33 cellular contexts compared by ENCODE assay signal in genomic region chr6:85771925-85772430, GRCh38.
"Had no signal": no experiment of that assay in that cellular context is flagged by ENCODE, and none has a peak within 500 bp of the region (broad histone marks: within the 10 kb centered on the region; RNA-seq: fewer than 3 reads in every experiment).

No MANE protein-coding gene starts in this region.

- H3K36me3 ChIP-seq: breast epithelium, left lung, lower lobe of right lung, neutrophil, ovary, sigmoid colon, suprapubic skin, tibial artery had no signal

- H3K27ac Mint-ChIP-seq: activated B cell treated with CpG ODN at 0.5 μM for 24 hours; activated CD8-positive, alpha-beta T cell treated with anti-CD3 and anti-CD28 coated beads for 36 hours; activated naive CD4-positive, alpha-beta T cell treated with anti-CD3 and anti-CD28 coated beads, Interleukin-2, amount 50 U/mL, for 24 hours; activated naive CD8-positive, alpha-beta T cell treated with anti-CD3 and anti-CD28 coated beads, Interleukin-2, amount 50 U/mL, for 24 hours; activated T-helper 17 cell treated with anti-CD3 and anti-CD28 coated beads, Interleukin-2, amount 50 U/mL, for 72 hours; natural killer cell; progenitor cell of endocrine pancreas; T-helper 17 cell had no signal

- H3K27ac ChIP-seq: breast epithelium, left lung, lower lobe of right lung, neutrophil, ovary, sigmoid colon, suprapubic skin, tibial artery had no signal

- H3K27me3 Mint-ChIP-seq: activated naive CD8-positive, alpha-beta T cell treated with anti-CD3 and anti-CD28 coated beads, Interleukin-2, amount 50 U/mL, for 24 hours; progenitor cell of endocrine pancreas had no signal

- H3K4me1 ChIP-seq: breast epithelium, left lung, lower lobe of right lung, sigmoid colon, suprapubic skin had no signal

- H3K4me3 Mint-ChIP-seq: activated B cell treated with CpG ODN at 0.5 μM for 24 hours; activated CD8-positive, alpha-beta T cell treated with anti-CD3 and anti-CD28 coated beads for 36 hours; activated naive CD4-positive, alpha-beta T cell treated with anti-CD3 and anti-CD28 coated beads, Interleukin-2, amount 50 U/mL, for 24 hours; activated naive CD8-positive, alpha-beta T cell treated with anti-CD3 and anti-CD28 coated beads, Interleukin-2, amount 50 U/mL, for 24 hours; activated T-cell treated with anti-CD3 and anti-CD28 coated beads, Interleukin-2, amount 50 U/mL, for 4 hours; activated T-helper 17 cell treated with anti-CD3 and anti-CD28 coated beads, Interleukin-2, amount 50 U/mL, for 72 hours; central memory CD8-positive, alpha-beta T cell; natural killer cell; T-helper 17 cell had no signal

- H3K4me3 ChIP-seq: breast epithelium, left lung, lower lobe of right lung, ovary, sigmoid colon, suprapubic skin, tibial artery had no signal

- ATAC-seq: activated CD8-positive, alpha-beta T cell treated with anti-CD3 and anti-CD28 coated beads for 36 hours; activated naive CD8-positive, alpha-beta T cell treated with anti-CD3 and anti-CD28 coated beads, Interleukin-2, amount 50 U/mL, for 24 hours; activated T-helper 17 cell treated with anti-CD3 and anti-CD28 coated beads, Interleukin-2, amount 50 U/mL, for 72 hours; left lung; natural killer cell; T-helper 17 cell had no signal

- H3K4me1 Mint-ChIP-seq: activated B cell treated with CpG ODN at 0.5 μM for 24 hours; activated naive CD4-positive, alpha-beta T cell treated with anti-CD3 and anti-CD28 coated beads, Interleukin-2, amount 50 U/mL, for 24 hours; activated naive CD8-positive, alpha-beta T cell treated with anti-CD3 and anti-CD28 coated beads, Interleukin-2, amount 50 U/mL, for 24 hours; activated T-helper 17 cell treated with anti-CD3 and anti-CD28 coated beads, Interleukin-2, amount 50 U/mL, for 72 hours; central memory CD8-positive, alpha-beta T cell; natural killer cell; T-helper 17 cell had no signal

- H3K27me3 ChIP-seq: breast epithelium, left lung, neutrophil, ovary, sigmoid colon, suprapubic skin, tibial artery had no signal

- H3K9me3 ChIP-seq: left lung, lower lobe of right lung, neutrophil, sigmoid colon, suprapubic skin, tibial artery had no signal

- DNase-seq: activated B cell treated with CpG ODN at 0.5 μM for 24 hours; activated CD4-positive, alpha-beta T cell treated with anti-CD3 and anti-CD28 coated beads, Interleukin-2, amount 50 U/mL, for 1 hour; activated CD8-positive, alpha-beta T cell treated with anti-CD3 and anti-CD28 coated beads for 36 hours; activated gamma-delta T cell treated with Interleukin-2 at 50 U/mL for 16 hours; activated naive CD8-positive, alpha-beta T cell treated with anti-CD3 and anti-CD28 coated beads, Interleukin-2, amount 50 U/mL, for 24 hours; activated T-cell treated with anti-CD3 and anti-CD28 coated beads, Interleukin-2, amount 50 U/mL, for 4 hours; amygdala; dermis blood vessel endothelial cell; effector CD8-positive, alpha-beta T cell; erythroblast; head of caudate nucleus; hippocampal formation; lower lobe of right lung; mesenchymal stem cell; natural killer cell; ovary; retina; sigmoid colon; small intestine; stimulated activated CD4-positive, alpha-beta T cell treated with anti-CD3 and anti-CD28 coated beads, Interleukin-4, amount 100 ng/mL, for 4 hours; stimulated activated CD8-positive, alpha-beta memory T cell treated with anti-CD3 and anti-CD28 coated beads, Interleukin-4, amount 100 ng/mL, for 48 hours; stimulated activated naive CD4-positive, alpha-beta T cell; T-helper 17 cell; T1000; tibial artery had no signal
